ENCODE assay signal across 8 cellular contexts in genomic region chr1:32394141-32394889, GRCh38. TPM values are rescaled to one million over a fixed set of nuclear protein-coding genes. Genes with fewer than 3 reads are reported as not detected.
DNase-seq lines count a peak whose midpoint lies in the region; ATAC-seq and TF ChIP-seq lines count a peak whose summit lies in the region.

Gene BSDC1, minus strand, starts transcription at chr1:32394441. Its CDS starts 27 bp downstream, at chr1:32394414.

- no peaks in the 10 kb centered on the region for H3K9me3 Mint-ChIP-seq in activated T-helper 17 cell treated with anti-CD3 and anti-CD28 coated beads, Interleukin-2, amount 50 U/mL, for 72 hours
- H3K9me3 Mint-ChIP-seq in naive B cell, result no peaks in the 10 kb centered on the region
- H3K9me3 Mint-ChIP-seq in stimulated activated memory B cell treated with anti-CD40 and anti-IgM and Interleukin-4, amounts not matched to agents 10 μg/mL and 1 μg/mL and 100 μg/mL, for 72 hours, result no peaks in the 10 kb centered on the region

- H3K4me3 Mint-ChIP-seq in activated T-helper 17 cell treated with anti-CD3 and anti-CD28 coated beads, Interleukin-2, amount 50 U/mL, for 72 hours, result peak within 1 kb of the TSS; percentile 91
- H3K4me3 Mint-ChIP-seq in naive B cell, result peak within 1 kb of the TSS; percentile 93 to 100 (median 99)
- H3K4me3 Mint-ChIP-seq in stimulated activated memory B cell treated with anti-CD40 and anti-IgM and Interleukin-4, amounts not matched to agents 10 μg/mL and 1 μg/mL and 100 μg/mL, for 72 hours, result peak within 1 kb of the TSS; percentile 97

- peak; percentile 98 for ATAC-seq in activated T-helper 17 cell treated with anti-CD3 and anti-CD28 coated beads, Interleukin-2, amount 50 U/mL, for 72 hours (replicated peaks)
- peak; percentile 92 to 94 for ATAC-seq in naive B cell (ENCODE audit: low read depth in 2 of 2)
- peak; percentile 100 for ATAC-seq in stimulated activated memory B cell treated with anti-CD40 and anti-IgM and Interleukin-4, amounts not matched to agents 10 μg/mL and 1 μg/mL and 100 μg/mL, for 72 hours

- peaks cover 13% of the 10 kb centered on the region for H3K4me1 Mint-ChIP-seq in activated T-helper 17 cell treated with anti-CD3 and anti-CD28 coated beads, Interleukin-2, amount 50 U/mL, for 72 hours
- H3K4me1 Mint-ChIP-seq in naive B cell, result peaks cover 6 to 26% (median 19%) of the 10 kb centered on the region in 3 donors
- peaks cover 19% of the 10 kb centered on the region for H3K4me1 Mint-ChIP-seq in stimulated activated memory B cell treated with anti-CD40 and anti-IgM and Interleukin-4, amounts not matched to agents 10 μg/mL and 1 μg/mL and 100 μg/mL, for 72 hours

- peak within 1 kb of the TSS; percentile 85 for H3K27ac ChIP-seq in RWPE1

- DNase-seq in Daoy (ENCODE audit: low read depth) (peak; percentile 99), GOT3 (lab: John Stamatoyannopoulos, UW) (peak; percentile 94), LNCaP clone FGC (ENCODE audit: low read depth) (peak; percentile 99), RWPE1 (ENCODE audit: low spot score) (peak; percentile 97), fibroblast of gingiva (ENCODE audit: low read depth) (peak; percentile 99), naive B cell (peak; percentile 98)

- CTCF ChIA-PET in RWPE1 (lab: Yijun Ruan, JAX), result interaction anchor here (0.5 to 1.0 kb wide), 4 partner anchors 11 to 335 kb away, joined by 3 read pairs; no protein-coding TSS in a partner anchor

- peak within 1 kb of the TSS; percentile 94 for H3K27ac Mint-ChIP-seq in activated T-helper 17 cell treated with anti-CD3 and anti-CD28 coated beads, Interleukin-2, amount 50 U/mL, for 72 hours
- peak within 1 kb of the TSS; percentile 97 to 100 (median 100) for H3K27ac Mint-ChIP-seq in naive B cell
- H3K27ac Mint-ChIP-seq in stimulated activated memory B cell treated with anti-CD40 and anti-IgM and Interleukin-4, amounts not matched to agents 10 μg/mL and 1 μg/mL and 100 μg/mL, for 72 hours, result peak within 1 kb of the TSS; percentile 82

- H3K36me3 Mint-ChIP-seq in activated T-helper 17 cell treated with anti-CD3 and anti-CD28 coated beads, Interleukin-2, amount 50 U/mL, for 72 hours (ENCODE audit: low read depth), result peaks cover 12% of the 10 kb centered on the region
- no peaks in the 10 kb centered on the region for H3K36me3 Mint-ChIP-seq in naive B cell
- no peaks in the 10 kb centered on the region for H3K36me3 Mint-ChIP-seq in stimulated activated memory B cell treated with anti-CD40 and anti-IgM and Interleukin-4, amounts not matched to agents 10 μg/mL and 1 μg/mL and 100 μg/mL, for 72 hours

- no peaks in the 10 kb centered on the region for H3K27me3 Mint-ChIP-seq in activated T-helper 17 cell treated with anti-CD3 and anti-CD28 coated beads, Interleukin-2, amount 50 U/mL, for 72 hours
- peaks cover 0 to 8% (median 0%) of the 10 kb centered on the region in 3 donors for H3K27me3 Mint-ChIP-seq in naive B cell
- no peaks in the 10 kb centered on the region for H3K27me3 Mint-ChIP-seq in stimulated activated memory B cell treated with anti-CD40 and anti-IgM and Interleukin-4, amounts not matched to agents 10 μg/mL and 1 μg/mL and 100 μg/mL, for 72 hours

- TF ChIP-seq CTCF in LNCaP clone FGC (IDR thresholded peaks at IDR 0.05; ENCODE audit: control insufficient read depth, extremely low read depth, insufficient read depth) (no peak), RWPE1 (conservative IDR thresholded peaks at IDR 0.05; ENCODE audit: low read depth) (no peak)

- peak within 1 kb of the TSS; percentile 96 for H3K4me3 ChIP-seq in LNCaP clone FGC (ENCODE audit: low read depth, low read length)

- POLR2A ChIA-PET in RWPE1 (lab: Yijun Ruan, JAX; ENCODE audit: low non-redundant PET), result interaction anchor here (0.6 to 0.7 kb wide), 4 partner anchors 59 to 388 kb away, joined by 3 to 10 read pairs (median 4); partner anchors contain the start of genes MARCKSL1 and TMEM39B

RNA-seq across cellular contexts. Expression of gene BSDC1, which starts in this region (rescaled TPM):
- total RNA-seq in Daoy (2014; rRNA removed; shearing (Covaris generic)), result 69.0 and 75.7 TPM in 2 replicates
- 10 to 100 TPM; 46.1 to 71.6 TPM for total RNA-seq in activated T-helper 17 cell treated with anti-CD3 and anti-CD28 coated beads, Interleukin-2, amount 50 U/mL, for 72 hours
- polyA plus RNA-seq in naive B cell (ENCODE audit: low read depth in 6 of 6), result 10 to 100 TPM; 22.8 to 66.7 (median 44.0) TPM

Comparison
In these comparisons a context has a peak if more than half of its experiments do, and no peak if none do; other contexts are left out.
1. Peak in every context shown above with its lines: DNase-seq, ATAC-seq, H3K4me3 ChIP-seq and H3K27ac ChIP-seq.